In genomic region chr5:137199966-137200365, GRCh38 we compare ENCODE assay signal across 18 cellular contexts.
A peak's percentile ranks its signal among the peaks of the same experiment; 100 is the strongest.
DNase-seq lines count a peak whose midpoint lies in the region; ATAC-seq and TF ChIP-seq lines count a peak whose summit lies in the region.
"Had no signal": no experiment of that assay in that cellular context is flagged by ENCODE, and none has a peak within 500 bp of the region (broad histone marks: within the 10 kb centered on the region; RNA-seq: fewer than 3 reads in every experiment).

No MANE protein-coding gene starts in this region.

- H3K36me3 Mint-ChIP-seq in HFFc6 (ENCODE audit: low read depth): no peaks in the 10 kb centered on the region

- H2AFZ ChIP-seq in mammary epithelial cell (ENCODE audit: low read depth, low read length): no peak overlapping the region

- peaks cover 49% of the 10 kb centered on the region for H3K4me1 Mint-ChIP-seq in HFFc6 (ENCODE audit: low read depth)

- dilution Hi-C loops in mammary epithelial cell (cut with HindIII; ENCODE audit: low sequenced_read_pairs): no loop called here

- WGBS in mammary epithelial cell (ENCODE audit: low coverage, missing lambda C conversion rate): 93% methylated on average over 3 of the region's 3 CpGs
- WGBS in psoas muscle, 3 donors: 78 to 95% (median 81%) methylated on average over 3 of the region's 3 CpGs

- no peaks in the 10 kb centered on the region for H3K27me3 ChIP-seq in mammary epithelial cell (ENCODE audit: insufficient read depth, low read length)
- H3K27me3 ChIP-seq in psoas muscle (ENCODE audit: insufficient read depth in 3 of 3, low read length in 2 of 3): no peaks in the 10 kb centered on the region
- H3K27me3 ChIP-seq: ovary, tibial artery had no signal

- H3K79me2 ChIP-seq in mammary epithelial cell (ENCODE audit: insufficient read depth, low read length): no peaks in the 10 kb centered on the region

- H3K27ac Mint-ChIP-seq in HFFc6: peak overlapping the region; percentile 89
- H3K27ac Mint-ChIP-seq: activated T-cell treated with anti-CD3 and anti-CD28 coated beads, Interleukin-2, amount 50 U/mL, for 24 hours had no signal

- DNase-seq in Ammon's horn (ENCODE audit: low spot score): peak; percentile 49
- peak; percentile 79 for DNase-seq in HFFc6
- DNase-seq in mammary epithelial cell: peak; percentile 28
- peak; percentile 50 for DNase-seq in kidney tubule cell (ENCODE audit: low spot score)
- no peak for DNase-seq in effector CD8-positive, alpha-beta T cell (lab: John Stamatoyannopoulos, UW)
- no peak for DNase-seq in psoas muscle
- no peak for DNase-seq in activated CD4-positive, CD25-positive, alpha-beta regulatory T cell (lab: John Stamatoyannopoulos, UW)
- no peak for DNase-seq in medulla oblongata (ENCODE audit: extremely low spot score)
- DNase-seq: activated T-cell treated with anti-CD3 and anti-CD28 coated beads, Interleukin-2, amount 50 U/mL, for 24 hours; amniotic stem cell; effector memory CD4-positive, alpha-beta T cell; GOT3; hippocampal formation; NCI-H1417; NK-92 treated with Interleukin-12 subunit alpha and Interleukin-12 subunit beta, amount 100 ng/mL, for 24 hours; ovary; stimulated activated CD4-positive, alpha-beta T cell treated with anti-CD3 and anti-CD28 coated beads, Interleukin-12 subunit alpha, Interleukin-12 subunit beta, amount 100 ng/mL, for 4 hours; tibial artery had no signal

- no TSS peak for BruUV-seq in mammary epithelial cell (replicated peaks; lab: Mats Ljungman, UMichigan)

- H3K4me3 ChIP-seq in mammary epithelial cell (replicated peaks in 1 of 3; ENCODE audit: insufficient read depth in 1 of 3, low read depth in 2 of 3, low read length in 3 of 3): no peak overlapping the region
- no peak overlapping the region for H3K4me3 ChIP-seq in psoas muscle
- H3K4me3 ChIP-seq: ovary, tibial artery had no signal

- no peaks in the 10 kb centered on the region; the same call in 1 of the 2 replicates for H3K27me3 Mint-ChIP-seq in HFFc6 (ENCODE audit: insufficient read depth)

- H3K9ac ChIP-seq in mammary epithelial cell (ENCODE audit: insufficient read depth, low read length): no peak overlapping the region

- H3K4me1 ChIP-seq in mammary epithelial cell (ENCODE audit: insufficient read depth, low read length) (peaks cover 24% of the 10 kb centered on the region), psoas muscle (no peaks in the 10 kb centered on the region)

- intact Hi-C loops in mammary epithelial cell (cut with micrococcal nuclease): loop anchor here (2.0 kb wide), 1 partner anchor 299 kb away; the partner anchor contains the start of gene SPOCK1
- intact Hi-C loops in psoas muscle (cut with DNase I): no loop called here

- no peak overlapping the region for H3K4me2 ChIP-seq in mammary epithelial cell (ENCODE audit: insufficient read depth, low read depth, low read length)

- no peaks in the 10 kb centered on the region for H4K20me1 ChIP-seq in mammary epithelial cell (ENCODE audit: insufficient read depth, low read length)

- no peaks in the 10 kb centered on the region for H3K36me3 ChIP-seq in mammary epithelial cell (ENCODE audit: insufficient read depth, low read length)
- no peaks in the 10 kb centered on the region for H3K36me3 ChIP-seq in psoas muscle (ENCODE audit: insufficient read depth in 1 of 2, low read depth in 1 of 2)
- H3K36me3 ChIP-seq: ovary, tibial artery had no signal

- H3K9me3 ChIP-seq in mammary epithelial cell (replicated peaks; ENCODE audit: insufficient read depth, low read length) (no peaks in the 10 kb centered on the region), psoas muscle (no peaks in the 10 kb centered on the region)
- H3K9me3 ChIP-seq: ovary, tibial artery had no signal

- ATAC-seq in psoas muscle: no peak

- H3K4me3 Mint-ChIP-seq in HFFc6: peak overlapping the region; percentile 72
- H3K4me3 Mint-ChIP-seq: activated T-cell treated with anti-CD3 and anti-CD28 coated beads, Interleukin-2, amount 50 U/mL, for 24 hours had no signal

- TF ChIP-seq CTCF in HFFc6 (IDR thresholded peaks at IDR 0.05): peak; percentile 69
- TF ChIP-seq CTCF in mammary epithelial cell (conservative IDR thresholded peaks at IDR 0.05 in 1 of 2, IDR thresholded peaks at IDR 0.05 in 1 of 2; ENCODE audit: extremely low read depth in 1 of 2, insufficient read depth in 1 of 2, low read depth in 1 of 2, low read length in 2 of 2): peak in 1 of 2 donors; percentile 34
- TF ChIP-seq CTCF in psoas muscle (IDR thresholded peaks at IDR 0.05): no peak

- H3K27ac ChIP-seq in mammary epithelial cell (ENCODE audit: insufficient read depth, low read depth, low read length) (no peak overlapping the region), psoas muscle (no peak overlapping the region)
- H3K27ac ChIP-seq: ovary, tibial artery had no signal

- in situ Hi-C loops in mammary epithelial cell (cut with MboI; ENCODE audit: low sequenced_read_pairs in 2 of 2): loop anchor here in 1 of 2 donors (25.0 kb wide), 1 partner anchor 388 kb away; no protein-coding TSS in a partner anchor

- no peaks in the 10 kb centered on the region for H3K9me3 Mint-ChIP-seq in HFFc6
- H3K9me3 Mint-ChIP-seq: activated T-cell treated with anti-CD3 and anti-CD28 coated beads, Interleukin-2, amount 50 U/mL, for 24 hours had no signal

- CTCF ChIA-PET in mammary epithelial cell (lab: Charles Lee; ENCODE audit: low non-redundant PET): no interaction called here

Comparison
In these comparisons a context has a peak if more than half of its experiments do, and no peak if none do; other contexts are left out.
1. DNase-seq: peak in Ammon's horn (single experiment), HFFc6 (single experiment), mammary epithelial cell (single experiment) and kidney tubule cell (single experiment); none in effector CD8-positive, alpha-beta T cell (single experiment), psoas muscle (0 of 2), activated CD4-positive, CD25-positive, alpha-beta regulatory T cell (0 of 4) and medulla oblongata (single experiment).